In the genomic region with DNA sequence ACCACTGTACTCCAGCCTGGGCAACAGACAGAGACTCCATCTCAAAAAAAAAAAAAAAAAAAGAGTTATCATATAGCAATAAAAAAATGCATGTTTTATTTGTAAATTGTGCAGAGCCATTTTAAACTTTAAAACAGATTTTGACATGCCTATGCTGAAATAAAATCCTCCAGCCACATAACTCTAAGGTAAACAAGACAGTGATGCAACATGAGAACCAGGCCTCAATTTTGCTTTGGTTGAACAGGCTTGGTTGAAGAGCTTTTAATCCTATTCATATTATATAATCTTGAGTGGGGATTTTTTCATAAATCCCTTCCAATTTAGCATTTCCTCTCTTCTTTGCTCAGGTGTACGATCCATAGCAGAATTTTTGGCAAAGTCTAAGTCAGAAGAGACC, we compare ENCODE assay signal across 18 cellular contexts. TPM values are rescaled to one million over a fixed set of nuclear protein-coding genes. Genes with fewer than 3 reads are reported as not detected.
"Had no signal": no experiment of that assay in that cellular context is flagged by ENCODE, and none has a peak within 500 bp of the region (broad histone marks: within the 10 kb centered on the region; RNA-seq: fewer than 3 reads in every experiment).

No MANE protein-coding gene starts in this region.

- H3K9me3 ChIP-seq: tibial artery had no signal

- ATAC-seq: left ventricle myocardium superior; stimulated activated naive B cell treated with anti-CD40 and anti-IgM and Interleukin-4, amounts not matched to agents 10 μg/mL and 1 μg/mL and 100 μg/mL, for 72 hours had no signal

- H3K36me3 ChIP-seq: brain microvascular endothelial cell, tibial artery had no signal

- DNase-seq: activated CD4-positive, CD25-positive, alpha-beta regulatory T cell treated with anti-CD3 and anti-CD28 coated beads, Interleukin-2, amount 50 U/mL, for 72 hours; activated naive CD8-positive, alpha-beta T cell treated with anti-CD3 and anti-CD28 coated beads for 36 hours; anterior cingulate cortex; brain microvascular endothelial cell; cerebellar nuclear complex; effector memory CD4-positive, alpha-beta T cell; left ventricle myocardium superior; mesendoderm; occipital lobe; stimulated activated CD4-positive, alpha-beta T cell treated with anti-CD3 and anti-CD28 coated beads, Interleukin-4, amount 100 ng/mL, for 1 hour; stimulated activated naive B cell treated with anti-CD40 and anti-IgM and Interleukin-4, amounts not matched to agents 10 μg/mL and 1 μg/mL and 100 μg/mL, for 72 hours; tibial artery had no signal

- H3K27me3 ChIP-seq: brain microvascular endothelial cell, hepatocyte, tibial artery had no signal

- H3K27ac ChIP-seq: brain microvascular endothelial cell, hepatocyte, tibial artery had no signal

- H3K4me1 ChIP-seq: tibial artery had no signal

- H3K4me3 ChIP-seq: hepatocyte, tibial artery had no signal

RNA-seq across cellular contexts. Expression of gene RNU5D-1, which starts 30.4 kb away (rescaled TPM):
- total RNA-seq: activated CD8-positive, alpha-beta memory T cell treated with anti-CD3 and anti-CD28 coated beads for 36 hours; activated naive CD8-positive, alpha-beta T cell treated with anti-CD3 and anti-CD28 coated beads for 36 hours; activated T-helper 1 cell treated with anti-CD3 and anti-CD28 coated beads, Interleukin-12 subunit alpha, Interleukin-12 subunit beta, Interleukin-2, Interleukin-4 antibody, amounts not matched to agents 30 ng/mL and 10 ng/mL and 1 ng/mL, durations not matched to agents 14 hours and 24 hours and 36 hours; hepatocyte; left ventricle myocardium superior; occipital lobe; posterior vena cava; skeletal muscle tissue; T-helper 2 cell treated with Interferon-gamma antibody and Interleukin-4, amounts not matched to agents 100 ng/mL and 5 ng/mL, for 36 hours had no signal
